8 cellular contexts compared by ENCODE assay signal in genomic region chr1:9473032-9473792, GRCh38.
DNase-seq lines count a peak whose midpoint lies in the region; ATAC-seq and TF ChIP-seq lines count a peak whose summit lies in the region.

No MANE protein-coding gene starts in this region.

- H2AK5ac ChIP-seq in IMR-90 (ENCODE audit: low read depth, low read length) = peak overlapping the region; percentile 13; the same call in 1 of the 2 replicates

- H3K4me3 ChIP-seq in IMR-90 (ENCODE audit: insufficient read depth, low read depth, low read length) (no peak overlapping the region), brain microvascular endothelial cell (ENCODE audit: low read depth, low read length) (no peak overlapping the region), lower leg skin (ENCODE audit: low read depth, poor library complexity, severe bottlenecking) (no peak overlapping the region)

- peaks cover 2% of the 10 kb centered on the region; the same call in 1 of the 2 replicates for H3K27me3 ChIP-seq in IMR-90 (ENCODE audit: control insufficient read depth, insufficient read depth, low read length)
- H3K27me3 ChIP-seq in brain microvascular endothelial cell (replicated peaks) = no peaks in the 10 kb centered on the region

- DNase-seq in AG20443 (ENCODE audit: low spot score) = peak; percentile 98
- peak; percentile 95 for DNase-seq in IMR-90
- DNase-seq in brain microvascular endothelial cell = peak; percentile 94
- peak; percentile 90 to 95 for DNase-seq in lower leg skin (ENCODE audit: low spot score in 2 of 2)
- no peak for DNase-seq in central memory CD4-positive, alpha-beta T cell
- DNase-seq in occipital lobe (lab: John Stamatoyannopoulos, UW) = no peak

- peak overlapping the region; percentile 16; the same call in 1 of the 2 replicates for H2BK120ac ChIP-seq in IMR-90 (ENCODE audit: low read depth, low read length)

- no peak overlapping the region for H3K23ac ChIP-seq in IMR-90 (ENCODE audit: low read depth, low read length)

- no peaks in the 10 kb centered on the region for H4K20me1 ChIP-seq in IMR-90 (ENCODE audit: insufficient read depth, low read length)

- H3K79me1 ChIP-seq in IMR-90 (ENCODE audit: low read depth in 1 of 2, low read length in 2 of 2) = no peaks in the 10 kb centered on the region

- H3K4ac ChIP-seq in IMR-90 (ENCODE audit: low read depth, low read length) = peak overlapping the region; percentile 40

- H3K9ac ChIP-seq in IMR-90 (ENCODE audit: low read depth, low read length) = no peak overlapping the region

- CTCF ChIA-PET in IMR-90 (lab: Yijun Ruan, JAX) = interaction anchor here (0.9 to 1.3 kb wide), 2 partner anchors 12 to 18 kb away, joined by 3 to 5 read pairs; no protein-coding TSS in a partner anchor

- H2BK5ac ChIP-seq in IMR-90 (ENCODE audit: low read depth, low read length, poor library complexity, severe bottlenecking) = no peak overlapping the region

- no peak overlapping the region for H2AK9ac ChIP-seq in IMR-90 (replicated peaks; ENCODE audit: low read depth, low read length, poor library complexity)

- H3K9me1 ChIP-seq in IMR-90 (ENCODE audit: insufficient read depth, low read length) = no peaks in the 10 kb centered on the region

- in situ Hi-C loops in IMR-90 (cut with MboI; ENCODE audit: low sequenced_read_pairs) = no loop called here
- in situ Hi-C loops in brain microvascular endothelial cell (cut with HindIII; ENCODE audit: low pct_ligation_motif_present, low sequenced_read_pairs) = no loop called here

- TF ChIP-seq POLR2A in IMR-90 (IDR thresholded peaks at IDR 0.05; ENCODE audit: low read depth, low read length) (no peak), lower leg skin (IDR thresholded peaks at IDR 0.05) (no peak)

- peak overlapping the region; percentile 39; the same call in 1 of the 2 replicates for H3K4me2 ChIP-seq in IMR-90 (ENCODE audit: low read depth, low read length)

- POLR2A ChIA-PET in IMR-90 (lab: Charles Lee; ENCODE audit: unreplicated experiment) = no interaction called here

- dilution Hi-C loops in IMR-90 (cut with HindIII; ENCODE audit: low sequenced_read_pairs, unreplicated experiment) = no loop called here

- 60% methylated on average over 3 of the region's 14 CpGs; no CpG with 5 or more reads in 1 of the 2 experiments for WGBS in IMR-90 (ENCODE audit: extremely low coverage in 2 of 2, insufficient read length in 1 of 2), 2 experiments
- 30 to 32% methylated on average over 10 to 11 of the region's 14 CpGs for WGBS in lower leg skin, 2 donors

- H3K27ac ChIP-seq in IMR-90 (ENCODE audit: insufficient read depth, low read length) (peak overlapping the region; percentile 10; the same call in 1 of the 2 replicates), brain microvascular endothelial cell (no peak overlapping the region)

- no TSS peak for BruUV-seq in IMR-90 (replicated peaks; lab: Mats Ljungman, UMichigan)

- TF ChIP-seq RAD21 in IMR-90 (IDR thresholded peaks at IDR 0.05; ENCODE audit: low read length) = 0 out of 2 replicates have a peak, but pooled peaks have one; percentile 16

- H2BK20ac ChIP-seq in IMR-90 (ENCODE audit: low read depth, low read length) = no peak overlapping the region; the same call in 1 of the 2 replicates

- peaks cover 3% of the 10 kb centered on the region; the same call in 1 of the 2 replicates for H3K4me1 ChIP-seq in IMR-90 (ENCODE audit: control insufficient read depth, insufficient read depth, low read length)

- H3K36me3 ChIP-seq in IMR-90 (ENCODE audit: control insufficient read depth, insufficient read depth, low read length) = no peaks in the 10 kb centered on the region
- H3K36me3 ChIP-seq in brain microvascular endothelial cell (replicated peaks) = no peaks in the 10 kb centered on the region

- H2BK15ac ChIP-seq in IMR-90 (ENCODE audit: low read depth, low read length) = 0 out of 3 replicates have a peak overlapping the region, but pooled peaks have one; percentile 11

- peak overlapping the region; percentile 77 for H2AFZ ChIP-seq in IMR-90 (replicated peaks; ENCODE audit: low read length, poor library complexity)

- peak overlapping the region; percentile 74 for H4K5ac ChIP-seq in IMR-90 (ENCODE audit: low read depth, low read length)

- H3K9me3 ChIP-seq in IMR-90 (ENCODE audit: control insufficient read depth, insufficient read depth, low read length) = no peaks in the 10 kb centered on the region

- no peak overlapping the region; the same call in 1 of the 2 replicates for H4K91ac ChIP-seq in IMR-90 (ENCODE audit: insufficient read depth, low read depth, low read length)

- H3K18ac ChIP-seq in IMR-90 (ENCODE audit: low read depth, low read length) = peak overlapping the region; percentile 24; the same call in 1 of the 2 replicates

- H3K56ac ChIP-seq in IMR-90 (ENCODE audit: extremely low read depth, insufficient read depth, low read length) = no peak overlapping the region

- H3K14ac ChIP-seq in IMR-90 (replicated peaks; ENCODE audit: low read depth, low read length) = peak overlapping the region; percentile 8; the same call in 1 of the 2 replicates

- no peak for TF ChIP-seq CTCF in IMR-90 (conservative IDR thresholded peaks at IDR 0.05; ENCODE audit: low read depth, low read length)
- no peak for TF ChIP-seq CTCF in brain microvascular endothelial cell (IDR thresholded peaks at IDR 0.05; ENCODE audit: low read depth, low read length, missing control alignments)
- no peak for TF ChIP-seq CTCF in lower leg skin (IDR thresholded peaks at IDR 0.05)

- ATAC-seq in IMR-90 (ENCODE audit: low read depth) (peak; percentile 100), HG02981 (IDR thresholded peaks at IDR 0.05; ENCODE audit: unreplicated experiment) (no peak), HG03571 (IDR thresholded peaks at IDR 0.05; ENCODE audit: unreplicated experiment) (no peak)

- peak overlapping the region; percentile 14 to 62; a peak in 2 of 4 replicates for H4K8ac ChIP-seq in IMR-90 (ENCODE audit: low read depth in 2 of 2, low read length in 2 of 2)

- intact Hi-C loops in IMR-90 (cut with micrococcal nuclease) = no loop called here
- intact Hi-C loops in lower leg skin (cut with DNase I; ENCODE audit: low total_unique reads) = no loop called here

TF ChIP-seq in IMR-90, 13 proteins besides CTCF, POLR2A, EP300 and RAD21:
- TF ChIP-seq BHLHE40 (IDR thresholded peaks at IDR 0.05; ENCODE audit: low read depth, low read length) = no peak
- TF ChIP-seq CEBPB (IDR thresholded peaks at IDR 0.05; ENCODE audit: low read depth, low read length) = no peak
- no peak for TF ChIP-seq NFE2L2 (IDR thresholded peaks at IDR 0.05; ENCODE audit: low read depth, low read length)
- TF ChIP-seq, protein P1, sequence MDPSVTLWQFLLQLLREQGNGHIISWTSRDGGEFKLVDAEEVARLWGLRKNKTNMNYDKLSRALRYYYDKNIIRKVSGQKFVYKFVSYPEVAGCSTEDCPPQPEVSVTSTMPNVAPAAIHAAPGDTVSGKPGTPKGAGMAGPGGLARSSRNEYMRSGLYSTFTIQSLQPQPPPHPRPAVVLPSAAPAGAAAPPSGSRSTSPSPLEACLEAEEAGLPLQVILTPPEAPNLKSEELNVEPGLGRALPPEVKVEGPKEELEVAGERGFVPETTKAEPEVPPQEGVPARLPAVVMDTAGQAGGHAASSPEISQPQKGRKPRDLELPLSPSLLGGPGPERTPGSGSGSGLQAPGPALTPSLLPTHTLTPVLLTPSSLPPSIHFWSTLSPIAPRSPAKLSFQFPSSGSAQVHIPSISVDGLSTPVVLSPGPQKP (IDR thresholded peaks at IDR 0.05; ENCODE audit: borderline replicate concordance, low read depth, low read length) = no peak
- TF ChIP-seq RCOR1 (IDR thresholded peaks at IDR 0.05; ENCODE audit: insufficient replicate concordance, low read length) = no peak
- TF ChIP-seq MXI1 (IDR thresholded peaks at IDR 0.05; ENCODE audit: borderline replicate concordance, low read depth, low read length) = 0 out of 2 replicates have a peak, but pooled peaks have one; percentile 41
- no peak for TF ChIP-seq RFX5 (IDR thresholded peaks at IDR 0.05; ENCODE audit: low read depth, low read length)
- TF ChIP-seq SMC3 (IDR thresholded peaks at IDR 0.05; ENCODE audit: low read depth, low read length) = no peak
- TF ChIP-seq, protein P2, sequence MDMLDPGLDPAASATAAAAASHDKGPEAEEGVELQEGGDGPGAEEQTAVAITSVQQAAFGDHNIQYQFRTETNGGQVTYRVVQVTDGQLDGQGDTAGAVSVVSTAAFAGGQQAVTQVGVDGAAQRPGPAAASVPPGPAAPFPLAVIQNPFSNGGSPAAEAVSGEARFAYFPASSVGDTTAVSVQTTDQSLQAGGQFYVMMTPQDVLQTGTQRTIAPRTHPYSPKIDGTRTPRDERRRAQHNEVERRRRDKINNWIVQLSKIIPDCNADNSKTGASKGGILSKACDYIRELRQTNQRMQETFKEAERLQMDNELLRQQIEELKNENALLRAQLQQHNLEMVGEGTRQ (IDR thresholded peaks at IDR 0.05; ENCODE audit: low read depth, low read length) = no peak
- peak; percentile 25; the same call in 1 of the 2 replicates for TF ChIP-seq MAFK (IDR thresholded peaks at IDR 0.05; ENCODE audit: low read depth, low read length)
- peak; percentile 86 for TF ChIP-seq MAZ (IDR thresholded peaks at IDR 0.05; ENCODE audit: borderline replicate concordance, low read depth, low read length)
- peak; percentile 41; the same call in 1 of the 2 replicates for TF ChIP-seq FOS (IDR thresholded peaks at IDR 0.05; ENCODE audit: low read depth, low read length)
- no peak for TF ChIP-seq CHD1 (IDR thresholded peaks at IDR 0.05; ENCODE audit: low read depth, low read length)

Comparison
In these comparisons a context has a peak if more than half of its experiments do, and no peak if none do; other contexts are left out.
1. DNase-seq: peak in AG20443 (single experiment), IMR-90 (single experiment), brain microvascular endothelial cell (single experiment) and lower leg skin (2 of 2); none in central memory CD4-positive, alpha-beta T cell (single experiment) and occipital lobe (single experiment).